Comparison of ENCODE assay signal across 1 cellular context in genomic region chr2:95166065-95166763, GRCh38.
TF ChIP-seq lines count a peak whose summit lies in the region.

No MANE protein-coding gene starts in this region.

TF ChIP-seq in HepG2, 621 proteins besides CTCF, POLR2A, EP300 and RAD21 (continued from another document):
- TF ChIP-seq CEBPZ (IDR thresholded peaks at IDR 0.05; ENCODE audit: low read length) (no peak), RCOR2 (CRISPR knock-in tag; IDR thresholded peaks at IDR 0.05) (peak; percentile 58; the same call in 1 of the 2 replicates), CBX1 (IDR thresholded peaks at IDR 0.05; ENCODE audit: low read depth) (no peak), ARID2 (CRISPR knock-in tag; IDR thresholded peaks at IDR 0.05; ENCODE audit: borderline replicate concordance) (0 out of 2 replicates have a peak, but pooled peaks have one; percentile 5), ZNF468 (CRISPR knock-in tag; IDR thresholded peaks at IDR 0.05) (no peak), ZNF530 (CRISPR knock-in tag; IDR thresholded peaks at IDR 0.05; ENCODE audit: low read depth) (no peak), MYPOP (CRISPR knock-in tag; IDR thresholded peaks at IDR 0.05) (0 out of 2 replicates have a peak, but pooled peaks have one; percentile 6), BCLAF1 (IDR thresholded peaks at IDR 0.05) (no peak), ETV6 (CRISPR knock-in tag; conservative IDR thresholded peaks at IDR 0.05) (no peak), ZNF17 (CRISPR knock-in tag; IDR thresholded peaks at IDR 0.05) (0 out of 2 replicates have a peak, but pooled peaks have one; percentile 56), POLR2G (IDR thresholded peaks at IDR 0.05; ENCODE audit: low read depth, low read length) (no peak), PRDM10 (CRISPR knock-in tag; IDR thresholded peaks at IDR 0.05; ENCODE audit: low read depth) (no peak; the same call in 1 of the 2 replicates), ZSCAN30 (CRISPR knock-in tag; IDR thresholded peaks at IDR 0.05) (0 out of 2 replicates have a peak, but pooled peaks have one; percentile 53), ZNF564 (CRISPR knock-in tag; IDR thresholded peaks at IDR 0.05) (no peak), ZXDC (CRISPR knock-in tag; IDR thresholded peaks at IDR 0.05) (no peak), NCOA1 (CRISPR knock-in tag; IDR thresholded peaks at IDR 0.05) (no peak), ZNF124 (CRISPR knock-in tag; IDR thresholded peaks at IDR 0.05) (peak; percentile 7; the same call in 1 of the 2 replicates), ELK4 (CRISPR knock-in tag; IDR thresholded peaks at IDR 0.05; ENCODE audit: borderline replicate concordance) (0 out of 2 replicates have a peak, but pooled peaks have one; percentile 8), TEAD2 (CRISPR knock-in tag; IDR thresholded peaks at IDR 0.05) (peak; percentile 62; the same call in 1 of the 2 replicates), TBP (CRISPR knock-in tag; IDR thresholded peaks at IDR 0.05) (no peak), ATF4 (CRISPR knock-in tag; IDR thresholded peaks at IDR 0.05) (no peak), REL (CRISPR knock-in tag; conservative IDR thresholded peaks at IDR 0.05) (0 out of 2 replicates have a peak, but pooled peaks have one; percentile 6), SIX4 (CRISPR knock-in tag; IDR thresholded peaks at IDR 0.05) (no peak), LRRFIP1 (CRISPR knock-in tag; conservative IDR thresholded peaks at IDR 0.05) (no peak), KLF16 (CRISPR knock-in tag; IDR thresholded peaks at IDR 0.05) (no peak), ZNF367 (CRISPR knock-in tag; IDR thresholded peaks at IDR 0.05; ENCODE audit: borderline replicate concordance) (no peak; the same call in 1 of the 2 replicates), CHD4 (IDR thresholded peaks at IDR 0.05; ENCODE audit: borderline replicate concordance, low read length) (0 out of 2 replicates have a peak, but pooled peaks have one; percentile 28), ZNF230 (CRISPR knock-in tag; IDR thresholded peaks at IDR 0.05) (no peak), RNF219 (CRISPR knock-in tag; IDR thresholded peaks at IDR 0.05) (0 out of 2 replicates have a peak, but pooled peaks have one; percentile 31), ASH2L (IDR thresholded peaks at IDR 0.05; ENCODE audit: insufficient read length, low read depth, low read length) (peak; percentile 9), ZFP36 (IDR thresholded peaks at IDR 0.05; ENCODE audit: borderline replicate concordance, low read depth, low read length, partially characterized antibody) (peak; percentile 98), JUND (CRISPR knock-in tag; IDR thresholded peaks at IDR 0.05) (no peak)
